Comparison of ENCODE assay signal across 14 cellular contexts in genomic region chr7:45028920-45029344, GRCh38. TPM values are rescaled to one million over a fixed set of nuclear protein-coding genes. Genes with fewer than 3 reads are reported as not detected.
DNase-seq lines count a peak whose midpoint lies in the region; ATAC-seq and TF ChIP-seq lines count a peak whose summit lies in the region.
"Had no signal": no experiment of that assay in that cellular context is flagged by ENCODE, and none has a peak within 500 bp of the region (broad histone marks: within the 10 kb centered on the region; RNA-seq: fewer than 3 reads in every experiment).

No MANE protein-coding gene starts in this region.

- no peak overlapping the region for H3K4me2 ChIP-seq in PC-9

- H3K4me3 Mint-ChIP-seq in central memory CD8-positive, alpha-beta T cell = peak overlapping the region; percentile 85
- H3K4me3 Mint-ChIP-seq: brain had no signal

- ATAC-seq in activated CD4-positive, CD25-positive, alpha-beta regulatory T cell treated with anti-CD3 and anti-CD28 coated beads, Interleukin-2, amount 50 U/mL, for 24 hours = peak; percentile 2 to 5
- ATAC-seq in central memory CD8-positive, alpha-beta T cell (replicated peaks; ENCODE audit: extremely low read depth, poor library complexity, severe bottlenecking) = no peak

- DNase-seq in activated CD4-positive, CD25-positive, alpha-beta regulatory T cell (lab: John Stamatoyannopoulos, UW) = no peak
- peak; percentile 35 to 47 for DNase-seq in Kasumi-1 (lab: John Stamatoyannopoulos, UW)
- DNase-seq in central memory CD8-positive, alpha-beta T cell (ENCODE audit: low spot score in 2 of 2) = no peak
- no peak for DNase-seq in PC-9
- DNase-seq in NCI-H526 treated with DMSO at 0.1 percent for 48 hours (lab: John Stamatoyannopoulos, UW) = no peak
- DNase-seq in GM20000 (ENCODE audit: low spot score) = no peak
- DNase-seq: DMS153; hippocampal formation; Karpas-422; stimulated activated CD4-positive, alpha-beta T cell treated with anti-CD3 and anti-CD28 coated beads, Interleukin-4, amount 100 ng/mL, for 4 hours had no signal

- POLR2A ChIA-PET in PC-9 (lab: Charles Lee; ENCODE audit: unreplicated experiment) = interaction anchor here (0.6 to 0.7 kb wide), 2 partner anchors 20 to 72 kb away, joined by 6 to 32 read pairs; no protein-coding TSS in a partner anchor

- no peaks in the 10 kb centered on the region for H3K4me1 ChIP-seq in PC-9 (replicated peaks; ENCODE audit: insufficient read depth)

- H3K4me1 Mint-ChIP-seq in central memory CD8-positive, alpha-beta T cell = peaks cover 73% of the 10 kb centered on the region

- H3K79me2 ChIP-seq in PC-9 (ENCODE audit: low read depth) = no peaks in the 10 kb centered on the region

- H2AFZ ChIP-seq in PC-9 = no peak overlapping the region

- TF ChIP-seq CTCF in PC-9 (conservative IDR thresholded peaks at IDR 0.05) (no peak), GM20000 (IDR thresholded peaks at IDR 0.05; ENCODE audit: extremely low read depth, missing control alignments) (no peak)

- no peaks in the 10 kb centered on the region for H3K9me3 ChIP-seq in PC-9 (ENCODE audit: insufficient read depth, low read depth)
- H3K9me3 ChIP-seq: suprapubic skin had no signal

- peaks cover 29% of the 10 kb centered on the region for H3K36me3 Mint-ChIP-seq in central memory CD8-positive, alpha-beta T cell (ENCODE audit: insufficient read depth)

- CTCF ChIA-PET in PC-9 (lab: Charles Lee) = interaction anchor here (0.5 to 0.8 kb wide), 2 partner anchors 9 to 553 kb away, joined by 4 read pairs; no protein-coding TSS in a partner anchor

- no peaks in the 10 kb centered on the region for H4K20me1 ChIP-seq in PC-9 (ENCODE audit: insufficient read depth)

- intact Hi-C loops in PC-9 (cut with micrococcal nuclease; ENCODE audit: unreplicated experiment) = no loop called here

- H3K27ac ChIP-seq in skin epidermis = peak overlapping the region in 9 of 21 experiments; percentile 21 to 99 (median 88)
- H3K27ac ChIP-seq in PC-9 = no peak overlapping the region
- H3K27ac ChIP-seq: suprapubic skin had no signal

- H3K27me3 Mint-ChIP-seq in central memory CD8-positive, alpha-beta T cell = no peaks in the 10 kb centered on the region
- H3K27me3 Mint-ChIP-seq: brain had no signal

- no peaks in the 10 kb centered on the region for H3K9me2 ChIP-seq in PC-9 (ENCODE audit: insufficient read depth)

- no peaks in the 10 kb centered on the region for H3K36me3 ChIP-seq in PC-9 (ENCODE audit: low read depth)

- no peaks in the 10 kb centered on the region for H3F3A ChIP-seq in PC-9 (ENCODE audit: insufficient read depth, low read depth)

- no peaks in the 10 kb centered on the region for H3K27me3 ChIP-seq in PC-9 (ENCODE audit: insufficient read depth, low read depth)
- H3K27me3 ChIP-seq: suprapubic skin had no signal

- no TSS peak for BruUV-seq in PC-9 (replicated peaks; lab: Mats Ljungman, UMichigan)

- peak overlapping the region in 6 of 7 experiments; percentile 29 to 38 (median 34) for H3K4me3 ChIP-seq in skin epidermis
- H3K4me3 ChIP-seq in PC-9 = no peak overlapping the region

- peak overlapping the region; percentile 85 for H3K27ac Mint-ChIP-seq in central memory CD8-positive, alpha-beta T cell (ENCODE audit: low read depth)
- H3K27ac Mint-ChIP-seq: brain had no signal

- no peaks in the 10 kb centered on the region for H3K9me3 Mint-ChIP-seq in central memory CD8-positive, alpha-beta T cell

RNA-seq across cellular contexts. Expression of gene CCM2, which starts 28.9 kb away (rescaled TPM):
- 48.1 and 54.2 TPM in 2 replicates for total RNA-seq in PC-9 (2021)

RNA-seq across cellular contexts. Expression of gene MYO1G, which starts 50.1 kb away (rescaled TPM):
- 0.24 and 0.28 TPM in 2 replicates for total RNA-seq in PC-9 (2021)

RNA-seq across cellular contexts. Expression of gene NACAD, which starts 59.8 kb away (rescaled TPM):
- total RNA-seq in PC-9 (2021) = 0.15 and 0.24 TPM in 2 replicates

Comparison
In these comparisons a context has a peak if more than half of its experiments do, and no peak if none do; other contexts are left out.
1. DNase-seq: peak in Kasumi-1 (2 of 2); none in activated CD4-positive, CD25-positive, alpha-beta regulatory T cell (0 of 4), central memory CD8-positive, alpha-beta T cell (0 of 2), PC-9 (0 of 2), NCI-H526 treated with DMSO at 0.1 percent for 48 hours (single experiment) and GM20000 (single experiment).